15 cellular contexts compared by ENCODE assay signal in the genomic region with DNA sequence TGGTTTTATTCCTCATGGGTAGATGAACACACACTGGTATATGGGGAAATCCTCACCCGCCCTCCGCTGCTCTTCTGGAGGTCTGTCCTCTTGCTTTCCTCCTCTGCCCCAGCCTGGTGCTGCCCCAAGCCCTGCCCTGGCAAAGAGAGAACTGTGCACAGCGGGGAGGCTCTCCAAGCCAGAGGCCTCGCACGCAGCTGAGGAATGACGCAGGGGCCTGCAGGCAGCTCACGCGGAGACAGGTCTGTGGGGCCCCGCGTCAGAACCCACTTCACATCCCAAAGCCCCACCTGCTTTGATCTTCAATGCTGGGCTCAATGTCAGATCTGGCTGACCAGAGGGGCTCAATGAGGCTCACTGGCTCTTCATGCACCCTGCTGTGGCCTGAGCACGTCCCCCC.
"Had no signal": no experiment of that assay in that cellular context is flagged by ENCODE, and none has a peak within 500 bp of the region (broad histone marks: within the 10 kb centered on the region; RNA-seq: fewer than 3 reads in every experiment).

No MANE protein-coding gene starts in this region.

- H3K4me1 Mint-ChIP-seq: T-helper 17 cell had no signal

- FAIRE-seq: frontal cortex, TTC549 had no signal

- H3K27me3 Mint-ChIP-seq: activated B cell treated with CpG ODN at 0.5 μM for 24 hours; activated CD4-positive, alpha-beta T cell treated with anti-CD3 and anti-CD28 coated beads, Interleukin-2, amount 10 ng/mL, durations not matched to agents 24 days and 14 days; natural killer cell treated with Interleukin-12 subunit alpha and Interleukin-12 subunit beta and Interleukin-15 and Interleukin-18, amount 100 ng/mL, for 72 hours; T-helper 17 cell had no signal

- DNase-seq: activated B cell treated with CpG ODN at 0.5 μM for 24 hours; activated CD4-positive, alpha-beta T cell treated with anti-CD3 and anti-CD28 coated beads, Interleukin-2, amount 10 ng/mL, durations not matched to agents 24 days and 14 days; activated gamma-delta T cell; activated T-cell treated with anti-CD3 and anti-CD28 coated beads, Interleukin-2, amount 50 U/mL, for 4 hours; cortex of kidney; effector CD8-positive, alpha-beta T cell; heart left ventricle; occipital lobe; stimulated activated CD4-positive, alpha-beta T cell treated with anti-CD3 and anti-CD28 coated beads, Interleukin-2, amount 100 ng/mL, for 48 hours; stimulated activated naive CD8-positive, alpha-beta T cell treated with anti-CD3 and anti-CD28 coated beads, Interleukin-15, Interleukin-2, amounts not matched to agents 100 U/mL and 50 U/mL, for 24 hours; T-helper 17 cell had no signal

- H3K9me3 ChIP-seq: heart left ventricle, upper lobe of left lung had no signal

- H3K4me1 ChIP-seq: heart left ventricle had no signal

- H3K27ac ChIP-seq: heart left ventricle, upper lobe of left lung had no signal

- H3K4me3 Mint-ChIP-seq: activated B cell treated with CpG ODN at 0.5 μM for 24 hours; activated CD4-positive, alpha-beta T cell treated with anti-CD3 and anti-CD28 coated beads, Interleukin-2, amount 10 ng/mL, durations not matched to agents 24 days and 14 days; activated T-cell treated with anti-CD3 and anti-CD28 coated beads, Interleukin-2, amount 50 U/mL, for 4 hours; natural killer cell treated with Interleukin-12 subunit alpha and Interleukin-12 subunit beta and Interleukin-15 and Interleukin-18, amount 100 ng/mL, for 72 hours; T-helper 17 cell had no signal

- H3K36me3 Mint-ChIP-seq: natural killer cell treated with Interleukin-12 subunit alpha and Interleukin-12 subunit beta and Interleukin-15 and Interleukin-18, amount 100 ng/mL, for 72 hours had no signal

- H3K9me3 Mint-ChIP-seq: activated B cell treated with CpG ODN at 0.5 μM for 24 hours; activated CD4-positive, alpha-beta T cell treated with anti-CD3 and anti-CD28 coated beads, Interleukin-2, amount 10 ng/mL, durations not matched to agents 24 days and 14 days; activated T-cell treated with anti-CD3 and anti-CD28 coated beads, Interleukin-2, amount 50 U/mL, for 4 hours; natural killer cell treated with Interleukin-12 subunit alpha and Interleukin-12 subunit beta and Interleukin-15 and Interleukin-18, amount 100 ng/mL, for 72 hours had no signal

- H3K27me3 ChIP-seq: heart left ventricle, upper lobe of left lung had no signal

- H3K27ac Mint-ChIP-seq: activated B cell treated with CpG ODN at 0.5 μM for 24 hours; natural killer cell treated with Interleukin-12 subunit alpha and Interleukin-12 subunit beta and Interleukin-15 and Interleukin-18, amount 100 ng/mL, for 72 hours; T-helper 17 cell had no signal

- H3K4me3 ChIP-seq: heart left ventricle, upper lobe of left lung had no signal
